Comparison of ENCODE assay signal across 9 cellular contexts in the genomic region with DNA sequence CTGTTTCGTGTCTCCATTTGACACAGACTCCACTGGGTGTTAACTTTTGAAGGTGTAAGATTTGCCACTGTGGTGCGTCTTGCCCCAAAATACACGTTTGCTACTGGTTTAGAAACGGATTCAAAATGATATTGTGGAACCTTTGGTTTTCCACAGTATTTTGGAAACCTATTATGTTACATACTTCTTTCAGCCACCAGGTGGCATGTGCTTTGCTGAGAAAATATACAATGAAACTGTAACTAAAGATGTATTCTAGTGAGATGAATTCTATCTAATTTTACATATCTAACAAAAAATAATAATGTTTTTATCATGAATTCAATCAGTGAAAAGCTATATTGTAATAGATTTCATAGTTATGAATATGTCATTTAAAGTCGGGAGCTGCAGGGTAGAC. TPM values are rescaled to one million over a fixed set of nuclear protein-coding genes. Genes with fewer than 3 reads are reported as not detected.
DNase-seq lines count a peak whose midpoint lies in the region; ATAC-seq and TF ChIP-seq lines count a peak whose summit lies in the region.
"Had no signal": no experiment of that assay in that cellular context is flagged by ENCODE, and none has a peak within 500 bp of the region (broad histone marks: within the 10 kb centered on the region; RNA-seq: fewer than 3 reads in every experiment).

No MANE protein-coding gene starts in this region.

- ATAC-seq in HG02798 (IDR thresholded peaks at IDR 0.05; ENCODE audit: poor library complexity, unreplicated experiment): no peak
- ATAC-seq in HG03025 (IDR thresholded peaks at IDR 0.05; ENCODE audit: low FRiP score, unreplicated experiment): no peak
- ATAC-seq in GM18502 (IDR thresholded peaks at IDR 0.05; ENCODE audit: poor library complexity, unreplicated experiment): no peak

- H3K4me3 ChIP-seq in Jurkat, Clone E6-1 (ENCODE audit: low read length): no peak overlapping the region

- no peaks in the 10 kb centered on the region for H3K4me1 Mint-ChIP-seq in brain
- no peaks in the 10 kb centered on the region for H3K4me1 Mint-ChIP-seq in nephron progenitor cell
- H3K4me1 Mint-ChIP-seq: activated B cell treated with CpG ODN at 0.5 μM for 24 hours had no signal

- H3K4me3 Mint-ChIP-seq in brain (no peak overlapping the region), nephron progenitor cell (no peak overlapping the region)
- H3K4me3 Mint-ChIP-seq: activated B cell treated with CpG ODN at 0.5 μM for 24 hours had no signal

- peak; percentile 2 for DNase-seq in GM10266 (ENCODE audit: extremely low spot score)
- DNase-seq in Jurkat, Clone E6-1 (ENCODE audit: low read depth, low spot score): peak; percentile 0
- no peak for DNase-seq in nephron progenitor cell
- DNase-seq in GM19240 (ENCODE audit: insufficient read length, low spot score): no peak
- DNase-seq: activated B cell treated with CpG ODN at 0.5 μM for 24 hours had no signal

- no peak overlapping the region for H3K27ac Mint-ChIP-seq in brain
- no peak overlapping the region for H3K27ac Mint-ChIP-seq in nephron progenitor cell
- H3K27ac Mint-ChIP-seq: activated B cell treated with CpG ODN at 0.5 μM for 24 hours had no signal

- H3K36me3 Mint-ChIP-seq in brain (no peaks in the 10 kb centered on the region), nephron progenitor cell (ENCODE audit: low read depth) (no peaks in the 10 kb centered on the region)

- H3K27me3 Mint-ChIP-seq in brain (peaks cover 3% of the 10 kb centered on the region), nephron progenitor cell (ENCODE audit: low read depth, poor library complexity) (peaks cover 2% of the 10 kb centered on the region)
- H3K27me3 Mint-ChIP-seq: activated B cell treated with CpG ODN at 0.5 μM for 24 hours had no signal

- H3K9me3 Mint-ChIP-seq in brain (no peaks in the 10 kb centered on the region), nephron progenitor cell (peaks cover 17% of the 10 kb centered on the region)
- H3K9me3 Mint-ChIP-seq: activated B cell treated with CpG ODN at 0.5 μM for 24 hours had no signal

- TF ChIP-seq CTCF in GM10266 (IDR thresholded peaks at IDR 0.05; ENCODE audit: control insufficient read depth, insufficient read depth, low read depth, missing control alignments) (peak; percentile 17), brain (conservative IDR thresholded peaks at IDR 0.05) (peak; percentile 55 to 70), nephron progenitor cell (IDR thresholded peaks at IDR 0.05) (peak; percentile 55)

RNA-seq across cellular contexts. Expression of gene SLITRK4, which starts 28.4 kb away (rescaled TPM):
- polyA plus RNA-seq in Jurkat, Clone E6-1 (2012; ENCODE audit: insufficient read depth, insufficient read length): not detected
- 1.7 TPM for polyA plus RNA-seq in brain (ENCODE audit: insufficient read depth, low read depth, low replicate concordance)

RNA-seq across cellular contexts. Expression of gene SPANXN2, which starts 56.2 kb away (rescaled TPM):
- polyA plus RNA-seq in Jurkat, Clone E6-1 (2012; ENCODE audit: insufficient read depth, insufficient read length): not detected
- not detected for polyA plus RNA-seq in brain (ENCODE audit: insufficient read depth, low read depth, low replicate concordance)

Comparison
In these comparisons a context has a peak if more than half of its experiments do, and no peak if none do; other contexts are left out.
1. DNase-seq: peak in GM10266 (single experiment) and Jurkat, Clone E6-1 (single experiment); none in nephron progenitor cell (single experiment) and GM19240 (single experiment).
2. Peak in every context shown above with its lines, with median percentiles within 50 percentile points of each other: CTCF ChIP-seq.